In the genomic region with DNA sequence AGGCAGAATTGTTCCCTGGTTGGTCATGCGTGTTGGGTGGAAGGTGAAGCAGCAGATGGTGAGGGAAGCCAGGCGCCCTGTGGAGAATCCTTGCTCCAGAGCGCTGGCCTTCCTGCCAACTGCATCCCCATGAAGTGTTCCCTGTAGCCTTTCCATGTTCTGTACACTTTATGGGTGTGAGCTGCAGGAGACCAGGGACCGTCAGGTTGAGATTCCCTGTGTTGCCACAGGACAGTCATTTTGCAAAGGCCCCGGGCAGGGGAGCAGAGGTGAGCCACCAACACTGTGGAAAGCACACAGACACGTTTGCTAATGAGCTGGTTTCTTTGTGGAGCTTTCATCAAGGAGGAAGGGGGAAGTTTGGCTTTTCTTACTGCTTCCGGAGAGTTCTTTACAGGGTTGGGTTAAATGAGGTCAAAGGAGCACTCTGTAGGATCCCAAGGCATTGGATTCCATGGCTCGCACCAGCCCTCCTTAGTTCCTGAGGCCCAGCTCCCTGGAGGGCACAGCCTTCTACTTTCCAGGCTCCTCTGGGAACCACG, we compare ENCODE assay signal across 10 cellular contexts. TPM values are rescaled to one million over a fixed set of nuclear protein-coding genes. Genes with fewer than 3 reads are reported as not detected.
DNase-seq lines count a peak whose midpoint lies in the region; ATAC-seq, FAIRE-seq and TF ChIP-seq lines count a peak whose summit lies in the region.
"Had no signal": no experiment of that assay in that cellular context is flagged by ENCODE, and none has a peak within 500 bp of the region (broad histone marks: within the 10 kb centered on the region; RNA-seq: fewer than 3 reads in every experiment).

No MANE protein-coding gene starts in this region.

- peak overlapping the region; percentile 39 for H3K4me3 Mint-ChIP-seq in Caco-2 (ENCODE audit: unreplicated experiment)

- H3K27me3 ChIP-seq in Caco-2 (replicated peaks; ENCODE audit: control insufficient read depth, insufficient read depth, low read length) = no peaks in the 10 kb centered on the region
- no peaks in the 10 kb centered on the region for H3K27me3 ChIP-seq in RWPE2 (ENCODE audit: insufficient read depth, poor library complexity, severe bottlenecking)
- H3K27me3 ChIP-seq in foreskin keratinocyte = no peaks in the 10 kb centered on the region
- H3K27me3 ChIP-seq in neutrophil = no peaks in the 10 kb centered on the region

- H3K9me3 Mint-ChIP-seq in Caco-2 (ENCODE audit: unreplicated experiment) = no peaks in the 10 kb centered on the region

- H3K27ac ChIP-seq in RWPE2 (ENCODE audit: poor library complexity, severe bottlenecking) (peak overlapping the region; percentile 33), foreskin keratinocyte (peak overlapping the region; percentile 56), neutrophil (peak overlapping the region; percentile 96)

- TF ChIP-seq CTCF in Caco-2 (IDR thresholded peaks at IDR 0.05; ENCODE audit: insufficient read depth in 1 of 2, low read depth in 1 of 2, low read length in 1 of 2, severe bottlenecking in 1 of 2, unreplicated experiment in 1 of 2) = no peak
- TF ChIP-seq CTCF in RWPE2 (IDR thresholded peaks at IDR 0.05; ENCODE audit: poor library complexity, severe bottlenecking) = no peak
- TF ChIP-seq CTCF in foreskin keratinocyte (conservative IDR thresholded peaks at IDR 0.05) = no peak
- no peak for TF ChIP-seq CTCF in neutrophil (IDR thresholded peaks at IDR 0.05)

- CTCF ChIA-PET in Caco-2 (lab: Charles Lee) = interaction anchor here (0.7 kb wide), 1 partner anchor 20 kb away, joined by 3 read pairs; no protein-coding TSS in a partner anchor

- H3K4me1 ChIP-seq in Caco-2 = peaks cover 37% of the 10 kb centered on the region
- H3K4me1 ChIP-seq in RWPE2 (ENCODE audit: insufficient read depth, poor library complexity, severe bottlenecking) = peaks cover 39% of the 10 kb centered on the region
- peaks cover 47% of the 10 kb centered on the region for H3K4me1 ChIP-seq in foreskin keratinocyte
- H3K4me1 ChIP-seq in neutrophil (ENCODE audit: control insufficient read depth in 1 of 2, insufficient read depth in 1 of 2, low read depth in 1 of 2, low read length in 1 of 2) = peaks cover 81 to 86% of the 10 kb centered on the region in 2 experiments

- H3K27me3 Mint-ChIP-seq in Caco-2 (ENCODE audit: insufficient read depth, unreplicated experiment) = no peaks in the 10 kb centered on the region

- POLR2A ChIA-PET in Caco-2 (lab: Charles Lee) = no interaction called here

- H3K36me3 ChIP-seq in Caco-2 (ENCODE audit: control insufficient read depth, insufficient read depth, low read length) (peaks cover 3% of the 10 kb centered on the region; the same call in 1 of the 2 replicates), RWPE2 (ENCODE audit: low read depth) (peaks cover 46% of the 10 kb centered on the region), neutrophil (peaks cover 19% of the 10 kb centered on the region)

- ATAC-seq in RWPE2 (ENCODE audit: low read depth) (no peak), foreskin keratinocyte (peak; percentile 31), GM19455 (IDR thresholded peaks at IDR 0.05; ENCODE audit: unreplicated experiment) (no peak)

- intact Hi-C loops in Caco-2 (cut with micrococcal nuclease; ENCODE audit: unreplicated experiment) = no loop called here

- DNase-seq in Caco-2 = no peak
- no peak for DNase-seq in RWPE2 (ENCODE audit: low spot score)
- DNase-seq in foreskin keratinocyte = no peak
- no peak for DNase-seq in NCI-H146 (lab: John Stamatoyannopoulos, UW)
- DNase-seq in RCC 7860 (ENCODE audit: low spot score) = no peak
- DNase-seq in NAMALWA (ENCODE audit: low spot score) = no peak
- DNase-seq: effector CD8-positive, alpha-beta T cell; NCI-H748 treated with DMSO at 0.1 percent for 48 hours had no signal

- no TSS peak for BruUV-seq in Caco-2 (replicated peaks; lab: Mats Ljungman, UMichigan)

- H3K27ac Mint-ChIP-seq in Caco-2 (ENCODE audit: unreplicated experiment) = peak overlapping the region; percentile 84

- FAIRE-seq in RCC 7860 (lab: Jason Lieb, UNC) = no peak

- H3K9me3 ChIP-seq in Caco-2 = no peaks in the 10 kb centered on the region
- H3K9me3 ChIP-seq in RWPE2 (ENCODE audit: severe bottlenecking) = no peaks in the 10 kb centered on the region
- H3K9me3 ChIP-seq in neutrophil = no peaks in the 10 kb centered on the region

- H3K4me1 Mint-ChIP-seq in Caco-2 (ENCODE audit: low read depth, unreplicated experiment) = peaks cover 39% of the 10 kb centered on the region

- H3K4me3 ChIP-seq in Caco-2 (ENCODE audit: low read depth, low read length) = no peak overlapping the region
- no peak overlapping the region for H3K4me3 ChIP-seq in RWPE2 (ENCODE audit: severe bottlenecking)
- H3K4me3 ChIP-seq in neutrophil (ENCODE audit: low read depth in 1 of 2, low read length in 1 of 2) = peak overlapping the region; percentile 49 to 56

- H3K36me3 Mint-ChIP-seq in Caco-2 (ENCODE audit: insufficient read depth, unreplicated experiment) = peaks cover 78% of the 10 kb centered on the region

RNA-seq across cellular contexts. Expression of a gene that starts 32.1 kb away (rescaled TPM):
- total RNA-seq in Caco-2 (2022) = 138 and 140 TPM in 2 replicates
- total RNA-seq in foreskin keratinocyte = 105 and 139 TPM in 2 replicates
- 76.4 and 110 TPM in 2 replicates for polyA plus RNA-seq in foreskin keratinocyte

RNA-seq across cellular contexts. Expression of a gene that starts 51.5 kb away (rescaled TPM):
- total RNA-seq in Caco-2 (2022) = 0.09 and 0.23 TPM in 2 replicates
- total RNA-seq in foreskin keratinocyte = not detected in 2 replicates
- polyA plus RNA-seq in foreskin keratinocyte = 0.02 TPM in 1 of 2 replicates, not detected in the other

Comparison
In these comparisons a context has a peak if more than half of its experiments do, and no peak if none do; other contexts are left out.
1. H3K4me3 ChIP-seq: peak in neutrophil (2 of 2); none in Caco-2 (single experiment) and RWPE2 (single experiment).
2. H3K27ac ChIP-seq: peak in every context shown above with its lines; median percentile 96 in neutrophil; 56 in foreskin keratinocyte; 33 in RWPE2.